In genomic region chr16:67226804-67227566, GRCh38 we compare ENCODE assay signal across 8 cellular contexts. TPM values are rescaled to one million over a fixed set of nuclear protein-coding genes. Genes with fewer than 3 reads are reported as not detected.
DNase-seq lines count a peak whose midpoint lies in the region; ATAC-seq, FAIRE-seq and TF ChIP-seq lines count a peak whose summit lies in the region.

Gene TMEM208, plus strand, starts transcription at chr16:67227130. Its CDS starts 89 bp downstream, at chr16:67227219.

- no peak for FAIRE-seq in D721Med (lab: Jason Lieb, UNC)

- H3K9me3 ChIP-seq in OCI-LY7 (ENCODE audit: low read length) = no peaks in the 10 kb centered on the region

- peak within 1 kb of the TSS; percentile 76; the same call in 1 of the 2 replicates for H2AFZ ChIP-seq in OCI-LY7 (ENCODE audit: low read length)

- CTCF ChIA-PET in OCI-LY7 (lab: Charles Lee; ENCODE audit: unreplicated experiment) = interaction anchor here (0.5 to 1.8 kb wide), 10 partner anchors 9 to 445 kb away, joined by 3 to 7 read pairs (median 4); partner anchors contain the start of gene FHOD1

- no peaks in the 10 kb centered on the region for H4K20me1 ChIP-seq in OCI-LY7 (ENCODE audit: insufficient read depth, low read length)

- peaks cover 13% of the 10 kb centered on the region for H3K79me2 ChIP-seq in OCI-LY7 (ENCODE audit: insufficient read depth, low read depth, low read length)

- intact Hi-C loops in OCI-LY7 (cut with micrococcal nuclease; ENCODE audit: unreplicated experiment) = loop anchor here (1.0 to 5.0 kb wide), 3 partner anchors 20 to 210 kb away; partner anchors contain the start of genes E2F4 and FHOD1

- H3K9me2 ChIP-seq in OCI-LY7 (ENCODE audit: insufficient read depth, low read length) = no peaks in the 10 kb centered on the region

- no TSS peak for BruUV-seq in OCI-LY7 (replicated peaks; lab: Mats Ljungman, UMichigan)

- peak; percentile 90 for ATAC-seq in GM21515 (IDR thresholded peaks at IDR 0.05; ENCODE audit: unreplicated experiment)

- TF ChIP-seq CTCF in D721Med (IDR thresholded peaks at IDR 0.05; ENCODE audit: insufficient read depth, missing control alignments) (peak; percentile 3), OCI-LY7 (conservative IDR thresholded peaks at IDR 0.05; ENCODE audit: low read length) (peak; percentile 71)

- peaks cover 40% of the 10 kb centered on the region for H3K36me3 ChIP-seq in OCI-LY7 (ENCODE audit: insufficient read depth, low read length)

- H3K4me2 ChIP-seq in OCI-LY7 (ENCODE audit: low read length) = peak within 1 kb of the TSS; percentile 95

- POLR2A ChIA-PET in OCI-LY7 (lab: Charles Lee) = interaction anchor here (0.6 to 2.3 kb wide), 16 partner anchors 9 to 356 kb away, joined by 3 to 11 read pairs (median 4); partner anchors contain the start of gene SLC9A5

- peak within 1 kb of the TSS; percentile 95 for H3K4me3 ChIP-seq in OCI-LY7 (ENCODE audit: low read depth, low read length, poor library complexity, severe bottlenecking)

- DNase-seq in D721Med (ENCODE audit: insufficient read length, low spot score) = peak; percentile 75
- DNase-seq in HuH-7.5 (ENCODE audit: low spot score) = peak; percentile 96
- peak; percentile 98 for DNase-seq in OCI-LY7 (ENCODE audit: low spot score)
- peak; percentile 96 for DNase-seq in activated T-cell treated with anti-CD3 and anti-CD28 coated beads for 1 hour (ENCODE audit: low read depth)
- DNase-seq in epidermal melanocyte (ENCODE audit: insufficient read length, low spot score) = peak; percentile 97
- peak; percentile 98 for DNase-seq in middle frontal gyrus (ENCODE audit: extremely low spot score, low spot score)
- DNase-seq in stimulated activated CD8-positive, alpha-beta memory T cell treated with anti-CD3 and anti-CD28 coated beads, Interleukin-2, amount 100 ng/mL, for 48 hours (ENCODE audit: low read depth in 2 of 2) = peak; percentile 98 to 99

- H3K4me1 ChIP-seq in OCI-LY7 (ENCODE audit: insufficient read depth, low read length, poor library complexity, severe bottlenecking) = peaks cover 18% of the 10 kb centered on the region

- H3K27ac ChIP-seq in OCI-LY7 (ENCODE audit: low read depth, low read length, poor library complexity, severe bottlenecking) = peak within 1 kb of the TSS; percentile 19

RNA-seq across cellular contexts. Expression of gene TMEM208, which starts in this region (rescaled TPM):
- total RNA-seq in OCI-LY7 (2014; rRNA removed; shearing (Covaris generic)) = 19.9 and 36.7 TPM in 2 replicates
- total RNA-seq in OCI-LY7 (2022) = 22.5 and 26.4 TPM in 2 replicates

Comparison
In these comparisons a context has a peak if more than half of its experiments do, and no peak if none do; other contexts are left out.
1. Peak in every context shown above with its lines: DNase-seq, ATAC-seq, H3K4me3 ChIP-seq and H3K27ac ChIP-seq.